Comparison of ENCODE assay signal across 8 cellular contexts in genomic region chr22:38461414-38462081, GRCh38. TPM values are rescaled to one million over a fixed set of nuclear protein-coding genes. Genes with fewer than 3 reads are reported as not detected.
A peak's percentile ranks its signal among the peaks of the same experiment; 100 is the strongest.
DNase-seq lines count a peak whose midpoint lies in the region; ATAC-seq, FAIRE-seq and TF ChIP-seq lines count a peak whose summit lies in the region.

No MANE protein-coding gene starts in this region.

- peaks cover 5% of the 10 kb centered on the region; the same call in 1 of the 2 replicates for H3K4me1 Mint-ChIP-seq in HFFc6 (ENCODE audit: low read depth)

- DNase-seq in AG08395 (ENCODE audit: low spot score): peak; percentile 81
- peak; percentile 76 for DNase-seq in HFFc6
- DNase-seq in NCI-H526 treated with DMSO at 0.1 percent for 48 hours (lab: John Stamatoyannopoulos, UW): peak; percentile 82
- DNase-seq in activated CD8-positive, alpha-beta memory T cell treated with anti-CD3 and anti-CD28 coated beads for 24 hours: peak; percentile 78
- DNase-seq in endothelial cell of umbilical vein (ENCODE audit: low read depth, low spot score): peak; percentile 65
- peak; percentile 90 for DNase-seq in mesenchymal stem cell
- DNase-seq in stimulated activated CD8-positive, alpha-beta memory T cell treated with anti-CD3 and anti-CD28 coated beads, Interleukin-15, amount 100 ng/mL, for 4 hours (ENCODE audit: low read depth in 2 of 2): peak; percentile 5 to 11

- H3K27ac Mint-ChIP-seq in HFFc6: no peak overlapping the region

- H3K36me3 ChIP-seq in endothelial cell of umbilical vein (ENCODE audit: control insufficient read depth in 2 of 2, extremely low read depth in 1 of 2, insufficient read depth in 2 of 2, low read length in 2 of 2) (no peaks in the 10 kb centered on the region), mesenchymal stem cell (ENCODE audit: control insufficient read depth in 1 of 2, insufficient read depth in 2 of 2, low read depth in 1 of 2, low read length in 2 of 2) (no peaks in the 10 kb centered on the region)

- CTCF ChIA-PET in endothelial cell of umbilical vein (lab: Charles Lee): interaction anchor here (1.6 kb wide), 1 partner anchor 8 kb away, joined by 5 read pairs; no protein-coding TSS in a partner anchor

- 15% methylated on average over 51 of the region's 51 CpGs for WGBS in mesenchymal stem cell

- H4K20me1 ChIP-seq in endothelial cell of umbilical vein (replicated peaks; ENCODE audit: control insufficient read depth, extremely low read depth, insufficient read depth, low read length): no peaks in the 10 kb centered on the region

- H3K9me1 ChIP-seq in endothelial cell of umbilical vein (replicated peaks; ENCODE audit: control insufficient read depth, extremely low read depth, insufficient read depth, low read length): no peaks in the 10 kb centered on the region

- intact Hi-C loops in endothelial cell of umbilical vein (cut with micrococcal nuclease): loop anchor here (5.0 kb wide), 1 partner anchor 64 kb away; no protein-coding TSS in a partner anchor

- no peak overlapping the region for H2BK120ac ChIP-seq in mesenchymal stem cell (ENCODE audit: low read depth, low read length)

- H3K4me2 ChIP-seq in endothelial cell of umbilical vein (ENCODE audit: insufficient read depth, low read length) (peak overlapping the region; percentile 11), mesenchymal stem cell (ENCODE audit: low read length, poor library complexity, severe bottlenecking) (peak overlapping the region; percentile 62)

- no peak overlapping the region for H3K18ac ChIP-seq in mesenchymal stem cell (ENCODE audit: low read depth in 1 of 2, low read length in 2 of 2)

- FAIRE-seq in endothelial cell of umbilical vein (lab: Jason Lieb, UNC): peak; percentile 83

- H2BK5ac ChIP-seq in mesenchymal stem cell (ENCODE audit: low read depth, low read length, poor library complexity, severe bottlenecking): no peak overlapping the region

- H3K14ac ChIP-seq in mesenchymal stem cell (ENCODE audit: low read length in 2 of 2): no peak overlapping the region

- H3K4me3 Mint-ChIP-seq in HFFc6: no peak overlapping the region

- H3K36me3 Mint-ChIP-seq in HFFc6 (ENCODE audit: low read depth): no peaks in the 10 kb centered on the region

- no peak overlapping the region for H2BK12ac ChIP-seq in mesenchymal stem cell (ENCODE audit: low read length in 2 of 2)

- H4K8ac ChIP-seq in mesenchymal stem cell (ENCODE audit: low read length): no peak overlapping the region

- dilution Hi-C loops in endothelial cell of umbilical vein (cut with MboI; ENCODE audit: extremely low pct_ligation_motif_present, low sequenced_read_pairs): no loop called here

- POLR2A ChIA-PET in endothelial cell of umbilical vein (lab: Charles Lee): no interaction called here

- H4K91ac ChIP-seq in mesenchymal stem cell (ENCODE audit: low read length): no peak overlapping the region

- no peak overlapping the region for H3K23ac ChIP-seq in mesenchymal stem cell (ENCODE audit: low read length in 2 of 2)

- H2AK5ac ChIP-seq in mesenchymal stem cell (ENCODE audit: low read length, severe bottlenecking): no peak overlapping the region

- TF ChIP-seq CTCF in HFFc6 (IDR thresholded peaks at IDR 0.05) (no peak), endothelial cell of umbilical vein (IDR thresholded peaks at IDR 0.05; ENCODE audit: extremely low read depth in 1 of 2, insufficient read depth in 1 of 2, low read depth in 1 of 2, low read length in 2 of 2) (no peak)

- no peak for TF ChIP-seq POLR2A in endothelial cell of umbilical vein (IDR thresholded peaks at IDR 0.05; ENCODE audit: low read depth, low read length)

- no peaks in the 10 kb centered on the region for H3K79me1 ChIP-seq in mesenchymal stem cell (replicated peaks; ENCODE audit: low read length, poor library complexity, severe bottlenecking)

- no peaks in the 10 kb centered on the region for H3K9me3 Mint-ChIP-seq in HFFc6

- no peak for ATAC-seq in GM19467 (IDR thresholded peaks at IDR 0.05; ENCODE audit: unreplicated experiment)

- H2AFZ ChIP-seq in endothelial cell of umbilical vein (ENCODE audit: low read depth, low read length): no peak overlapping the region
- peak overlapping the region; percentile 48 for H2AFZ ChIP-seq in mesenchymal stem cell (ENCODE audit: low read depth, low read length)

- H3K4me1 ChIP-seq in endothelial cell of umbilical vein (ENCODE audit: control insufficient read depth, extremely low read depth, insufficient read depth, low read length): no peaks in the 10 kb centered on the region
- peaks cover 19% of the 10 kb centered on the region for H3K4me1 ChIP-seq in mesenchymal stem cell (ENCODE audit: control insufficient read depth, insufficient read depth, low read depth, low read length)

- H2BK15ac ChIP-seq in mesenchymal stem cell (ENCODE audit: low read depth, poor library complexity, severe bottlenecking): no peak overlapping the region

- peaks cover 43% of the 10 kb centered on the region for H3K27me3 Mint-ChIP-seq in HFFc6 (ENCODE audit: insufficient read depth)

- H3K4ac ChIP-seq in mesenchymal stem cell (ENCODE audit: low read depth in 1 of 2, low read length in 2 of 2): no peak overlapping the region

- H3K9ac ChIP-seq in endothelial cell of umbilical vein (replicated peaks; ENCODE audit: extremely low read depth, insufficient read depth, low read length): no peak overlapping the region
- H3K9ac ChIP-seq in mesenchymal stem cell (ENCODE audit: low read length): no peak overlapping the region

- H3K27ac ChIP-seq in endothelial cell of umbilical vein (ENCODE audit: insufficient read depth, low read depth, low read length): no peak overlapping the region
- no peak overlapping the region for H3K27ac ChIP-seq in mesenchymal stem cell (ENCODE audit: low read length, poor library complexity, severe bottlenecking)

- H3K4me3 ChIP-seq in endothelial cell of umbilical vein (replicated peaks in 1 of 3; ENCODE audit: insufficient read depth in 1 of 3, low read depth in 1 of 3, low read length in 3 of 3): no peak overlapping the region
- peak overlapping the region; percentile 10 to 51 for H3K4me3 ChIP-seq in mesenchymal stem cell (ENCODE audit: insufficient read depth in 1 of 2, low read depth in 1 of 2, low read length in 2 of 2)

- H3K9me3 ChIP-seq in endothelial cell of umbilical vein (replicated peaks; ENCODE audit: control insufficient read depth, insufficient read depth, low read length) (no peaks in the 10 kb centered on the region), mesenchymal stem cell (ENCODE audit: control insufficient read depth, low read length) (no peaks in the 10 kb centered on the region)

- peaks cover 28 to 31% of the 10 kb centered on the region in 2 experiments for H3K27me3 ChIP-seq in endothelial cell of umbilical vein (ENCODE audit: control insufficient read depth in 2 of 2, insufficient read depth in 2 of 2, low read length in 2 of 2)
- H3K27me3 ChIP-seq in mesenchymal stem cell (ENCODE audit: control insufficient read depth in 1 of 2, insufficient read depth in 1 of 2, low read length in 2 of 2): peaks cover 45 to 74% of the 10 kb centered on the region in 2 experiments

- no TSS peak for BruUV-seq in endothelial cell of umbilical vein (replicated peaks; lab: Mats Ljungman, UMichigan)

- no peaks in the 10 kb centered on the region for H3K79me2 ChIP-seq in endothelial cell of umbilical vein (ENCODE audit: control insufficient read depth, insufficient read depth, low read length)

TF ChIP-seq in endothelial cell of umbilical vein, 7 proteins besides CTCF, POLR2A, EP300 and RAD21:
- TF ChIP-seq JUN (IDR thresholded peaks at IDR 0.05; ENCODE audit: borderline replicate concordance, insufficient read depth, insufficient read length, low read depth) (no peak), EZH2 (IDR thresholded peaks at IDR 0.05; ENCODE audit: borderline replicate concordance, low read depth, low read length, severe bottlenecking) (peak; percentile 42)

RNA-seq across cellular contexts. Expression of gene KDELR3, which starts 6.3 kb away (rescaled TPM):
- total RNA-seq in HFFc6 (2021; fragmentation: NEBNext Ultra II Directional; extraction: Animal tissue kit (Norgen Biotek cat#: 25700)): 100 to 1,000 TPM; 138 to 187 (median 172) TPM
- 28.6 and 40.2 TPM in 2 replicates for total RNA-seq in endothelial cell of umbilical vein
- 61.3 and 64.2 TPM in 2 replicates for polyA plus RNA-seq in endothelial cell of umbilical vein
- polyA plus RNA-seq in endothelial cell of umbilical vein (2011; cell fraction: cytosol; rRNA removed): 43.3 and 51.0 TPM in 2 replicates
- polyA plus RNA-seq in endothelial cell of umbilical vein (2011; cell fraction: nucleus; rRNA removed): 14.6 and 14.7 TPM in 2 replicates
- polyA plus RNA-seq in endothelial cell of umbilical vein (2012): 38.8 and 48.6 TPM in 2 replicates
- polyA minus RNA-seq in endothelial cell of umbilical vein: 36.3 and 46.6 TPM in 2 replicates
- 6.3 TPM for polyA minus RNA-seq in endothelial cell of umbilical vein (2011; cell fraction: cytosol; rRNA and poly(A)+ RNA removed)
- polyA minus RNA-seq in endothelial cell of umbilical vein (2011; cell fraction: nucleus; rRNA and poly(A)+ RNA removed): 6.4 and 6.6 TPM in 2 replicates
- polyA plus RNA-seq in mesenchymal stem cell (2013, experiment 1 of 2): 167 TPM
- polyA plus RNA-seq in mesenchymal stem cell (2013, experiment 2 of 2): 172 TPM

RNA-seq across cellular contexts. Expression of gene KCNJ4, which starts 6.5 kb away (rescaled TPM):
- total RNA-seq in HFFc6 (2021; fragmentation: NEBNext Ultra II Directional; extraction: Animal tissue kit (Norgen Biotek cat#: 25700)): not detected
- total RNA-seq in endothelial cell of umbilical vein: not detected in 2 replicates
- polyA plus RNA-seq in endothelial cell of umbilical vein: not detected in 2 replicates
- polyA plus RNA-seq in endothelial cell of umbilical vein (2011; cell fraction: cytosol; rRNA removed): not detected in 2 replicates
- not detected in 2 replicates for polyA plus RNA-seq in endothelial cell of umbilical vein (2011; cell fraction: nucleus; rRNA removed)
- not detected in 2 replicates for polyA plus RNA-seq in endothelial cell of umbilical vein (2012)
- polyA minus RNA-seq in endothelial cell of umbilical vein: not detected in 2 replicates
- polyA minus RNA-seq in endothelial cell of umbilical vein (2011; cell fraction: cytosol; rRNA and poly(A)+ RNA removed): not detected
- polyA minus RNA-seq in endothelial cell of umbilical vein (2011; cell fraction: nucleus; rRNA and poly(A)+ RNA removed): not detected in 2 replicates
- polyA plus RNA-seq in mesenchymal stem cell (2013, experiment 1 of 2): 0.08 TPM
- polyA plus RNA-seq in mesenchymal stem cell (2013, experiment 2 of 2): 0.05 TPM

RNA-seq across cellular contexts. Expression of gene DDX17, which starts 44.6 kb away (rescaled TPM):
- 100 to 1,000 TPM; 211 to 246 (median 220) TPM for total RNA-seq in HFFc6 (2021; fragmentation: NEBNext Ultra II Directional; extraction: Animal tissue kit (Norgen Biotek cat#: 25700))
- total RNA-seq in endothelial cell of umbilical vein: 377 and 393 TPM in 2 replicates
- polyA plus RNA-seq in endothelial cell of umbilical vein: 402 and 454 TPM in 2 replicates
- 166 and 206 TPM in 2 replicates for polyA plus RNA-seq in endothelial cell of umbilical vein (2011; cell fraction: cytosol; rRNA removed)
- polyA plus RNA-seq in endothelial cell of umbilical vein (2011; cell fraction: nucleus; rRNA removed): 1,464 and 1,816 TPM in 2 replicates
- 151 and 173 TPM in 2 replicates for polyA plus RNA-seq in endothelial cell of umbilical vein (2012)
- polyA minus RNA-seq in endothelial cell of umbilical vein: 863 and 927 TPM in 2 replicates
- 170 TPM for polyA minus RNA-seq in endothelial cell of umbilical vein (2011; cell fraction: cytosol; rRNA and poly(A)+ RNA removed)
- polyA minus RNA-seq in endothelial cell of umbilical vein (2011; cell fraction: nucleus; rRNA and poly(A)+ RNA removed): 787 and 915 TPM in 2 replicates
- 121 TPM for polyA plus RNA-seq in mesenchymal stem cell (2013, experiment 1 of 2)
- 114 TPM for polyA plus RNA-seq in mesenchymal stem cell (2013, experiment 2 of 2)

Comparison
In these comparisons a context has a peak if more than half of its experiments do, and no peak if none do; other contexts are left out.
1. DNase-seq: peak in every context shown above with its lines; median percentile 90 in mesenchymal stem cell; 82 in NCI-H526 treated with DMSO at 0.1 percent for 48 hours; 81 in AG08395; 78 in activated CD8-positive, alpha-beta memory T cell treated with anti-CD3 and anti-CD28 coated beads for 24 hours; 76 in HFFc6; 65 in endothelial cell of umbilical vein; 8 in stimulated activated CD8-positive, alpha-beta memory T cell treated with anti-CD3 and anti-CD28 coated beads, Interleukin-15, amount 100 ng/mL, for 4 hours.
2. H3K4me3 ChIP-seq: peak in mesenchymal stem cell (2 of 2); none in endothelial cell of umbilical vein (0 of 3).